13 cellular contexts compared by ENCODE assay signal in the genomic region with DNA sequence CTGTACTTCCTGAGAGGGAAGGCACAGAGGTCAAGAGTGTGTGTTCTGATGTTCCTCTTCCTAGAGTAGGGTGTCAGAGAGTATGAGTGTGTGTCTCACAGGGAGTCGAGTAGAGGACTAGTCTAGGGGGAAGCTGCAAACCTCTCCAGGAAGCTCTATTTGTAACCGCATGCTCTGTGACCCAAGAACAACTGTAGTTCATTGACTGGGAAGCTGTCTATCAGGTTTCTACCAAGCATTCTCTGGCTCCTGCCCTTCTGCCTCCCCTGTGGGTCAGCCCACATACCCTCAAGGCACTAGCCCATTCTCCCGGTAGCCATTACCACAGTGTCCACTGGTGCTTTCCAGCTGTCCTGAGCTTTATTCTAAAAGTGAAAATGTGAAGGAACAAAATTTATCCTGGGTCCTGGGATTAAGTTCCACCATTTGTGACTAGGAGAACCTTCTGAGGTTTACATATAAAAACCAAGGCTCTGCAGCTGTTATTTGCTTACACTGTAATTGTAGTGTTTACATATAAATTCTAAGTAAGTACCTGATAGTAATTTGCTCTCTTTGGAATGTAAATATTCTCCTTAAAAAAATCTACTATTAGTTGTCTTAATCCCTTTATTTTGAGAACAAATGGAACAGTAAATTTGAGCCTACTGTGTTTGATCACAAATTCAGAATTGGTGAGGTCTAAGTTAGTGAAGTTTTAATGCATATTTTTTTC. TPM values are rescaled to one million over a fixed set of nuclear protein-coding genes. Genes with fewer than 3 reads are reported as not detected.
A peak's percentile ranks its signal among the peaks of the same experiment; 100 is the strongest.
DNase-seq lines count a peak whose midpoint lies in the region; TF ChIP-seq lines count a peak whose summit lies in the region.
"Had no signal": no experiment of that assay in that cellular context is flagged by ENCODE, and none has a peak within 500 bp of the region (broad histone marks: within the 10 kb centered on the region; RNA-seq: fewer than 3 reads in every experiment).

No MANE protein-coding gene starts in this region.

- H3K4me3 Mint-ChIP-seq in MCF 10A (ENCODE audit: unreplicated experiment): no peak overlapping the region
- no peak overlapping the region for H3K4me3 Mint-ChIP-seq in HFFc6

- H3K9me3 ChIP-seq in stomach (no peaks in the 10 kb centered on the region), osteoblast (ENCODE audit: low read depth, low read length) (no peaks in the 10 kb centered on the region)

- DNase-seq in T47D (ENCODE audit: low read depth in 1 of 2, low spot score in 1 of 2) (peak; percentile 6 to 72), MCF 10A (ENCODE audit: unreplicated experiment) (no peak), NCI-H1930 (lab: John Stamatoyannopoulos, UW) (peak; percentile 61 to 76), SKM-1 (lab: John Stamatoyannopoulos, UW; ENCODE audit: unreplicated experiment) (peak; percentile 85), stomach (no peak), osteoblast (ENCODE audit: insufficient read length, low spot score, missing footprints) (no peak), HFFc6 (no peak)
- DNase-seq in central memory CD4-positive, alpha-beta T cell: no peak
- DNase-seq: activated T-cell treated with anti-CD3 and anti-CD28 coated beads for 4 hours, mammary epithelial cell, NCI-H1694, RPMI8226 had no signal

- H3K4me2 ChIP-seq in osteoblast (ENCODE audit: insufficient read depth, low read length): no peak overlapping the region
- H3K4me2 ChIP-seq: hepatocyte had no signal

- H3K4me3 ChIP-seq in stomach (no peak overlapping the region), osteoblast (ENCODE audit: insufficient read depth, low read length) (no peak overlapping the region)
- H3K4me3 ChIP-seq: hepatocyte had no signal

- peaks cover 0 to 15% (median 13%) of the 10 kb centered on the region in 4 donors for H3K4me1 ChIP-seq in stomach
- H3K4me1 ChIP-seq in osteoblast (ENCODE audit: insufficient read depth, low read length): no peaks in the 10 kb centered on the region

- H3K27ac ChIP-seq in stomach (peak overlapping the region in 4 of 5 donors; percentile 11 to 37 (median 20)), osteoblast (ENCODE audit: low read depth, low read length) (no peak overlapping the region)
- H3K27ac ChIP-seq: hepatocyte had no signal

- H3K79me2 ChIP-seq in osteoblast (ENCODE audit: insufficient read depth, low read length): no peaks in the 10 kb centered on the region
- H3K79me2 ChIP-seq: hepatocyte had no signal

- H3K27ac Mint-ChIP-seq in MCF 10A (ENCODE audit: low read depth, unreplicated experiment) (no peak overlapping the region), HFFc6 (no peak overlapping the region)

- no peaks in the 10 kb centered on the region for H4K20me1 ChIP-seq in osteoblast (ENCODE audit: insufficient read depth, low read length)

- TF ChIP-seq CTCF in MCF 10A (IDR thresholded peaks at IDR 0.05; ENCODE audit: unreplicated experiment) (no peak), stomach (IDR thresholded peaks at IDR 0.05) (no peak), osteoblast (IDR thresholded peaks at IDR 0.05; ENCODE audit: extremely low read depth, low read depth, low read length) (no peak), HFFc6 (IDR thresholded peaks at IDR 0.05) (no peak)

- in situ Hi-C loops in T47D (cut with HindIII; ENCODE audit: low pct_unique_long_range_greater_than_20kb, low sequenced_read_pairs): no loop called here

- intact Hi-C loops in MCF 10A (cut with micrococcal nuclease) (no loop called here), stomach (cut with DNase I; ENCODE audit: low total_unique reads) (no loop called here)

- CTCF ChIA-PET in MCF 10A (lab: Yijun Ruan, JAX): interaction anchor here (0.6 to 0.7 kb wide), 2 partner anchors 16 to 183 kb away, joined by 3 read pairs; no protein-coding TSS in a partner anchor

- TF ChIP-seq POLR2A in stomach (IDR thresholded peaks at IDR 0.05): no peak

- no peak overlapping the region for H2AFZ ChIP-seq in osteoblast (ENCODE audit: low read length)
- H2AFZ ChIP-seq: hepatocyte had no signal

- POLR2A ChIA-PET in MCF 10A (lab: Yijun Ruan, JAX): no interaction called here

- peaks cover 7% of the 10 kb centered on the region for H3K9me3 Mint-ChIP-seq in MCF 10A (ENCODE audit: unreplicated experiment)
- H3K9me3 Mint-ChIP-seq in HFFc6: peaks cover 13% of the 10 kb centered on the region; the same call in 1 of the 2 replicates

- no peaks in the 10 kb centered on the region for H3K27me3 ChIP-seq in stomach
- no peaks in the 10 kb centered on the region for H3K27me3 ChIP-seq in osteoblast (ENCODE audit: insufficient read depth, low read length)
- H3K27me3 ChIP-seq: hepatocyte had no signal

- H3K36me3 ChIP-seq in stomach (no peaks in the 10 kb centered on the region), osteoblast (ENCODE audit: insufficient read depth, low read length) (no peaks in the 10 kb centered on the region)

- 14 to 28% (median 24%) methylated on average over 3 of the region's 3 CpGs for WGBS in stomach, 5 donors

- no peaks in the 10 kb centered on the region for H3K4me1 Mint-ChIP-seq in MCF 10A (ENCODE audit: insufficient read depth, unreplicated experiment)
- no peaks in the 10 kb centered on the region for H3K4me1 Mint-ChIP-seq in HFFc6 (ENCODE audit: low read depth)

- no TSS peak for BruUV-seq in MCF 10A (replicated peaks; lab: Mats Ljungman, UMichigan)

- H3K36me3 Mint-ChIP-seq in MCF 10A (ENCODE audit: insufficient read depth, unreplicated experiment) (no peaks in the 10 kb centered on the region), HFFc6 (ENCODE audit: low read depth) (no peaks in the 10 kb centered on the region)

- no peak for TF ChIP-seq EP300 in stomach (IDR thresholded peaks at IDR 0.05)

- H3K27me3 Mint-ChIP-seq in MCF 10A (ENCODE audit: insufficient read depth, unreplicated experiment) (no peaks in the 10 kb centered on the region), HFFc6 (ENCODE audit: insufficient read depth) (peaks cover 2% of the 10 kb centered on the region; the same call in 1 of the 2 replicates)

RNA-seq across cellular contexts. Expression of a gene that starts 40.7 kb away (rescaled TPM):
- 0.10 and 0.19 TPM in 2 replicates for total RNA-seq in MCF 10A (2022)
- total RNA-seq in stomach: 10 to 100 TPM in 2 of 5 donors, 1 to 10 TPM in 3; 5.9 to 20.6 (median 8.8) TPM
- polyA plus RNA-seq in stomach: 1 to 10 TPM; 1.8 to 6.0 (median 4.4) TPM
- under 0.01 TPM in 2 replicates for total RNA-seq in osteoblast
- total RNA-seq in HFFc6 (2021; fragmentation: NEBNext Ultra II Directional; extraction: Animal tissue kit (Norgen Biotek cat#: 25700)): under 1 TPM in 5 of 6 experiments, not detected in 1; 0.07 to 0.28 (median 0.13) TPM
- polyA plus RNA-seq: hepatocyte, mammary epithelial cell had no signal

Comparison
In these comparisons a context has a peak if more than half of its experiments do, and no peak if none do; other contexts are left out.
1. DNase-seq: peak in T47D (2 of 2), NCI-H1930 (2 of 2) and SKM-1 (single experiment); none in MCF 10A (single experiment), stomach (single experiment), osteoblast (single experiment), HFFc6 (single experiment) and central memory CD4-positive, alpha-beta T cell (single experiment).